ENCODE assay signal across 12 cellular contexts in genomic region chr7:28815928-28816373, GRCh38.
DNase-seq lines count a peak whose midpoint lies in the region; ATAC-seq and TF ChIP-seq lines count a peak whose summit lies in the region.
"Had no signal": no experiment of that assay in that cellular context is flagged by ENCODE, and none has a peak within 500 bp of the region (broad histone marks: within the 10 kb centered on the region; RNA-seq: fewer than 3 reads in every experiment).

No MANE protein-coding gene starts in this region.

- H3K9ac ChIP-seq in neuronal stem cell (ENCODE audit: low read depth, low read length, poor library complexity) = no peak overlapping the region

- no peak overlapping the region for H3K4me2 ChIP-seq in neuronal stem cell (ENCODE audit: insufficient read depth, low read length, poor library complexity, severe bottlenecking)

- H2BK5ac ChIP-seq in neuronal stem cell (ENCODE audit: low read length) = no peak overlapping the region

- no peak overlapping the region for H3K14ac ChIP-seq in neuronal stem cell (ENCODE audit: low read length)

- H2BK120ac ChIP-seq in neuronal stem cell (ENCODE audit: low read depth, low read length) = no peak overlapping the region

- H4K8ac ChIP-seq in neuronal stem cell (ENCODE audit: low read depth, low read length) = no peak overlapping the region

- no CpG with 5 or more reads among the region's 2 CpGs for WGBS in neuronal stem cell (ENCODE audit: extremely low coverage in 2 of 2, insufficient read length in 2 of 2, insufficient replicate concordance in 1 of 2), 2 donors

- no peak overlapping the region for H2AK5ac ChIP-seq in neuronal stem cell (ENCODE audit: low read depth, low read length)

- no peak overlapping the region for H3K23ac ChIP-seq in neuronal stem cell (ENCODE audit: low read depth, low read length, poor library complexity)

- H2BK15ac ChIP-seq in neuronal stem cell (ENCODE audit: low read length) = no peak overlapping the region

- H3K18ac ChIP-seq in neuronal stem cell (ENCODE audit: low read length) = no peak overlapping the region

- DNase-seq in GM13976 (ENCODE audit: low spot score) (peak; percentile 47), NAMALWA (ENCODE audit: low spot score) (peak; percentile 84), kidney glomerular epithelial cell (lab: John Stamatoyannopoulos, UW) (no peak), HuH-7 (ENCODE audit: low spot score) (no peak), neuronal stem cell (ENCODE audit: low spot score) (no peak)
- no peak for DNase-seq in central memory CD4-positive, alpha-beta T cell
- DNase-seq: activated naive CD4-positive, alpha-beta T cell treated with anti-CD3 and anti-CD28 coated beads, Interleukin-2, amount 10 ng/mL, durations not matched to agents 7 days and 5 days; BE2C; small intestine had no signal

- no peak overlapping the region for H3K4me3 ChIP-seq in neuronal stem cell (ENCODE audit: low read length in 2 of 2)

- no peaks in the 10 kb centered on the region for H3K79me1 ChIP-seq in neuronal stem cell (ENCODE audit: low read depth, low read length)

- H3K27ac ChIP-seq in neuronal stem cell (replicated peaks; ENCODE audit: low read length) = no peak overlapping the region
- H3K27ac ChIP-seq: VCaP had no signal

- H3K9me3 ChIP-seq in neuronal stem cell (replicated peaks in 1 of 2; ENCODE audit: control insufficient read depth in 2 of 2, insufficient read depth in 1 of 2, low read depth in 1 of 2, low read length in 2 of 2) = no peaks in the 10 kb centered on the region
- H3K9me3 ChIP-seq: BE2C had no signal

- no peaks in the 10 kb centered on the region for H3K4me1 ChIP-seq in neuronal stem cell (ENCODE audit: control insufficient read depth in 2 of 2, insufficient read depth in 1 of 2, low read depth in 1 of 2, low read length in 2 of 2)
- H3K4me1 ChIP-seq: BE2C had no signal

- peak; percentile 29 for ATAC-seq in GM19468 (IDR thresholded peaks at IDR 0.05; ENCODE audit: extremely low read depth, unreplicated experiment)
- ATAC-seq in HG03025 (IDR thresholded peaks at IDR 0.05; ENCODE audit: low FRiP score, unreplicated experiment) = peak; percentile 78

- peaks cover 2 to 57% of the 10 kb centered on the region in 2 donors for H3K36me3 ChIP-seq in neuronal stem cell (replicated peaks in 1 of 2; ENCODE audit: control insufficient read depth in 2 of 2, insufficient read depth in 2 of 2, low read length in 2 of 2)
- H3K36me3 ChIP-seq: BE2C had no signal

- H3K27me3 ChIP-seq in neuronal stem cell (ENCODE audit: control insufficient read depth in 3 of 3, insufficient read depth in 3 of 3, low read depth in 1 of 3, low read length in 3 of 3) = no peaks in the 10 kb centered on the region
- H3K27me3 ChIP-seq: BE2C had no signal

- H2BK12ac ChIP-seq in neuronal stem cell (ENCODE audit: low read length) = no peak overlapping the region

- no peak for TF ChIP-seq CTCF in GM13976 (IDR thresholded peaks at IDR 0.05; ENCODE audit: borderline replicate concordance, control extremely low read depth, extremely low read depth, insufficient read depth, missing control alignments)

- in situ Hi-C loops in GM13976 (cut with MboI; ENCODE audit: low sequenced_read_pairs, unreplicated experiment) = no loop called here

- H3K4ac ChIP-seq in neuronal stem cell (ENCODE audit: low read length) = no peak overlapping the region

- H4K91ac ChIP-seq in neuronal stem cell (ENCODE audit: low read depth, low read length, poor library complexity) = no peak overlapping the region

- no peak overlapping the region for H2AFZ ChIP-seq in neuronal stem cell (ENCODE audit: low read length)

Comparison
In these comparisons a context has a peak if more than half of its experiments do, and no peak if none do; other contexts are left out.
1. DNase-seq: peak in GM13976 (single experiment) and NAMALWA (single experiment); none in kidney glomerular epithelial cell (single experiment), central memory CD4-positive, alpha-beta T cell (single experiment), HuH-7 (single experiment) and neuronal stem cell (single experiment).